8 cellular contexts compared by ENCODE assay signal in the genomic region with DNA sequence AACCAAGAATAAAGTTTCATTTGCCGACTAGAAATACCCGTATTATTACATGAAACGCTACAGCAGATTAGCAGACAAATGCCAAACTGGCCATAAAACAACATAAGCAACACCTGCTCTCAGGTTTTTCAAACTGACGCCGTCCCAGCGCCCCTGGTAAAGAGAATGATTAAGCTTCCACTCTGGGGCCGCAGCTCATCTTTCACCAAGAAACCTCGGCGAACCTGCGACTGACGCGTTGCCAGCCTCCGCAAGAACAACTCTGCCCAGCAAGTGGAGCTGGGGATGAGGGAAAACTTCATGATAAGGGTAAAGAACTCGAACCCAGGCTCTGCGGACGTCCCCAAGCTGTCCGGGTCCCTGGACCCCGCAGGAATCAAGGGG. TPM values are rescaled to one million over a fixed set of nuclear protein-coding genes. Genes with fewer than 3 reads are reported as not detected.
A peak's percentile ranks its signal among the peaks of the same experiment; 100 is the strongest.
DNase-seq lines count a peak whose midpoint lies in the region; ATAC-seq, FAIRE-seq and TF ChIP-seq lines count a peak whose summit lies in the region.

No MANE protein-coding gene starts in this region.

- 0 to 1% methylated on average over 18 of the region's 18 CpGs for WGBS in pancreas, 2 donors

- no peak for DNase-seq in AG09309 (ENCODE audit: low read depth)
- no peak for DNase-seq in WTC11 (ENCODE audit: low spot score)
- no peak for DNase-seq in fibroblast of mammary gland (ENCODE audit: low read depth)
- no peak for DNase-seq in pancreas
- no peak for DNase-seq in SKM-1 treated with dmso at 0.1 percent for 144 hours (lab: John Stamatoyannopoulos, UW; ENCODE audit: unreplicated experiment)
- DNase-seq in NCI-H446 treated with DMSO at 0.1 percent for 48 hours (lab: John Stamatoyannopoulos, UW), result no peak

- peaks cover 0 to 16% (median 14%) of the 10 kb centered on the region in 3 donors for H3K4me1 ChIP-seq in pancreas

- intact Hi-C loops in pancreas (cut with DNase I), result no loop called here

- no peaks in the 10 kb centered on the region for H3K9me3 ChIP-seq in pancreas

- no peak for TF ChIP-seq CTCF in AG09309 (IDR thresholded peaks at IDR 0.05; ENCODE audit: control insufficient read depth, insufficient read depth, low read depth, low read length, missing control alignments)
- no peak for TF ChIP-seq CTCF in WTC11 (IDR thresholded peaks at IDR 0.05)
- no peak for TF ChIP-seq CTCF in fibroblast of mammary gland (conservative IDR thresholded peaks at IDR 0.05; ENCODE audit: control insufficient read depth, insufficient read depth, low read depth, low read length)
- no peak for TF ChIP-seq CTCF in pancreas (IDR thresholded peaks at IDR 0.05)

- H3K27ac Mint-ChIP-seq in WTC11, result peak overlapping the region; percentile 95

- H3K36me3 ChIP-seq in pancreas, result no peaks in the 10 kb centered on the region

- no peaks in the 10 kb centered on the region for H3K9me3 Mint-ChIP-seq in WTC11

- peak overlapping the region; percentile 98 for H3K4me3 Mint-ChIP-seq in WTC11

- H3K36me3 Mint-ChIP-seq in WTC11, result peaks cover 4% of the 10 kb centered on the region

- POLR2A ChIA-PET in WTC11 (lab: Charles Lee), result no interaction called here

- H3K4me1 Mint-ChIP-seq in WTC11, result peaks cover 7% of the 10 kb centered on the region

- H3K4me3 ChIP-seq in AG09309 (ENCODE audit: control insufficient read depth, low read depth, low read length) (peak overlapping the region; percentile 69), fibroblast of mammary gland (ENCODE audit: control insufficient read depth, low read depth, low read length) (peak overlapping the region; percentile 93), pancreas (peak overlapping the region; percentile 60 to 94 (median 82))

- H3K27me3 ChIP-seq in pancreas, result no peaks in the 10 kb centered on the region

- FAIRE-seq in pancreas (lab: Jason Lieb, UNC), result no peak

- H3K27ac ChIP-seq in pancreas, result peak overlapping the region; percentile 88 to 97 (median 92)

- H3K27me3 Mint-ChIP-seq in WTC11 (ENCODE audit: low read depth), result no peaks in the 10 kb centered on the region

- CTCF ChIA-PET in WTC11 (lab: Charles Lee), result interaction anchor here (0.8 to 0.9 kb wide), 2 partner anchors 159 to 365 kb away, joined by 3 read pairs; no protein-coding TSS in a partner anchor

- ATAC-seq in GM19035 (IDR thresholded peaks at IDR 0.05; ENCODE audit: unreplicated experiment) (peak; percentile 15), HG03354 (IDR thresholded peaks at IDR 0.05; ENCODE audit: poor library complexity, severe bottlenecking, unreplicated experiment) (peak; percentile 41), WTC11 (peak; percentile 11), pancreas (peak; percentile 6 to 31 (median 28))

TF ChIP-seq in WTC11, 78 proteins besides CTCF, POLR2A, EP300 and RAD21:
- TF ChIP-seq, protein P1, sequence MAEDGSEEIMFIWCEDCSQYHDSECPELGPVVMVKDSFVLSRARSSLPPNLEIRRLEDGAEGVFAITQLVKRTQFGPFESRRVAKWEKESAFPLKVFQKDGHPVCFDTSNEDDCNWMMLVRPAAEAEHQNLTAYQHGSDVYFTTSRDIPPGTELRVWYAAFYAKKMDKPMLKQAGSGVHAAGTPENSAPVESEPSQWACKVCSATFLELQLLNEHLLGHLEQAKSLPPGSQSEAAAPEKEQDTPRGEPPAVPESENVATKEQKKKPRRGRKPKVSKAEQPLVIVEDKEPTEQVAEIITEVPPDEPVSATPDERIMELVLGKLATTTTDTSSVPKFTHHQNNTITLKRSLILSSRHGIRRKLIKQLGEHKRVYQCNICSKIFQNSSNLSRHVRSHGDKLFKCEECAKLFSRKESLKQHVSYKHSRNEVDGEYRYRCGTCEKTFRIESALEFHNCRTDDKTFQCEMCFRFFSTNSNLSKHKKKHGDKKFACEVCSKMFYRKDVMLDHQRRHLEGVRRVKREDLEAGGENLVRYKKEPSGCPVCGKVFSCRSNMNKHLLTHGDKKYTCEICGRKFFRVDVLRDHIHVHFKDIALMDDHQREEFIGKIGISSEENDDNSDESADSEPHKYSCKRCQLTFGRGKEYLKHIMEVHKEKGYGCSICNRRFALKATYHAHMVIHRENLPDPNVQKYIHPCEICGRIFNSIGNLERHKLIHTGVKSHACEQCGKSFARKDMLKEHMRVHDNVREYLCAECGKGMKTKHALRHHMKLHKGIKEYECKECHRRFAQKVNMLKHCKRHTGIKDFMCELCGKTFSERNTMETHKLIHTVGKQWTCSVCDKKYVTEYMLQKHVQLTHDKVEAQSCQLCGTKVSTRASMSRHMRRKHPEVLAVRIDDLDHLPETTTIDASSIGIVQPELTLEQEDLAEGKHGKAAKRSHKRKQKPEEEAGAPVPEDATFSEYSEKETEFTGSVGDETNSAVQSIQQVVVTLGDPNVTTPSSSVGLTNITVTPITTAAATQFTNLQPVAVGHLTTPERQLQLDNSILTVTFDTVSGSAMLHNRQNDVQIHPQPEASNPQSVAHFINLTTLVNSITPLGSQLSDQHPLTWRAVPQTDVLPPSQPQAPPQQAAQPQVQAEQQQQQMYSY (CRISPR knock-in tag; IDR thresholded peaks at IDR 0.05), result no peak
- no peak for TF ChIP-seq FOXP1 (CRISPR knock-in tag; IDR thresholded peaks at IDR 0.05; ENCODE audit: borderline replicate concordance)
- no peak for TF ChIP-seq SOX15 (CRISPR knock-in tag; IDR thresholded peaks at IDR 0.05)
- no peak for TF ChIP-seq KAT7 (CRISPR knock-in tag; IDR thresholded peaks at IDR 0.05; ENCODE audit: borderline replicate concordance)
- TF ChIP-seq, protein P2, sequence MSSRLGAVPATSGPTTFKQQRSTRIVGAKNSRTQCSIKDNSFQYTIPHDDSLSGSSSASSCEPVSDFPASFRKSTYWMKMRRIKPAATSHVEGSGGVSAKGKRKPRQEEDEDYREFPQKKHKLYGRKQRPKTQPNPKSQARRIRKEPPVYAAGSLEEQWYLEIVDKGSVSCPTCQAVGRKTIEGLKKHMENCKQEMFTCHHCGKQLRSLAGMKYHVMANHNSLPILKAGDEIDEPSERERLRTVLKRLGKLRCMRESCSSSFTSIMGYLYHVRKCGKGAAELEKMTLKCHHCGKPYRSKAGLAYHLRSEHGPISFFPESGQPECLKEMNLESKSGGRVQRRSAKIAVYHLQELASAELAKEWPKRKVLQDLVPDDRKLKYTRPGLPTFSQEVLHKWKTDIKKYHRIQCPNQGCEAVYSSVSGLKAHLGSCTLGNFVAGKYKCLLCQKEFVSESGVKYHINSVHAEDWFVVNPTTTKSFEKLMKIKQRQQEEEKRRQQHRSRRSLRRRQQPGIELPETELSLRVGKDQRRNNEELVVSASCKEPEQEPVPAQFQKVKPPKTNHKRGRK (CRISPR knock-in tag; IDR thresholded peaks at IDR 0.05; ENCODE audit: borderline replicate concordance), result no peak
- no peak for TF ChIP-seq GTF2I (CRISPR knock-in tag; conservative IDR thresholded peaks at IDR 0.05)
- TF ChIP-seq ZNF396 (CRISPR knock-in tag; IDR thresholded peaks at IDR 0.05; ENCODE audit: borderline replicate concordance), result no peak

RNA-seq across cellular contexts. Expression of a gene that starts 0.5 kb away (rescaled TPM):
- total RNA-seq in WTC11 (2021) (67.8 to 72.3 TPM (median 68.3 TPM) in 3 replicates), pancreas (10 to 100 TPM; 40.4 to 65.8 (median 61.2) TPM)
- polyA plus RNA-seq in pancreas, result 10 to 100 TPM; 16.0 to 36.3 TPM
